19 cellular contexts compared by ENCODE assay signal in genomic region chr1:210477328-210477924, GRCh38.
A peak's percentile ranks its signal among the peaks of the same experiment; 100 is the strongest.
DNase-seq lines count a peak whose midpoint lies in the region; ATAC-seq and TF ChIP-seq lines count a peak whose summit lies in the region.
"Had no signal": no experiment of that assay in that cellular context is flagged by ENCODE, and none has a peak within 500 bp of the region (broad histone marks: within the 10 kb centered on the region; RNA-seq: fewer than 3 reads in every experiment).

No MANE protein-coding gene starts in this region.

- DNase-seq in DMS53 (lab: John Stamatoyannopoulos, UW) (peak; percentile 12), DMS53 treated with DMSO at 0.1 percent for 48 hours (lab: John Stamatoyannopoulos, UW; ENCODE audit: unreplicated experiment) (no peak), M059J (ENCODE audit: low read depth) (peak; percentile 65), WERI-Rb-1 (peak; percentile 40), osteocyte (ENCODE audit: extremely low spot score, unreplicated experiment) (no peak), nucleus accumbens (lab: John Stamatoyannopoulos, UW) (no peak), SIG-M5 (lab: John Stamatoyannopoulos, UW) (no peak)
- DNase-seq in activated T-cell treated with anti-CD3 and anti-CD28 coated beads, Interleukin-2, amount 50 U/mL, for 72 hours = no peak
- DNase-seq: 8988T; activated naive CD8-positive, alpha-beta T cell treated with anti-CD3 and anti-CD28 coated beads, Interleukin-2, amount 10 ng/mL, durations not matched to agents 7 days and 5 days; CD8-positive, alpha-beta memory T cell; esophagus squamous epithelium; HFFc6; NCI-H1436; NCI-H774 had no signal

- no peaks in the 10 kb centered on the region for H3K27me3 Mint-ChIP-seq in osteocyte (ENCODE audit: unreplicated experiment)
- no peaks in the 10 kb centered on the region for H3K27me3 Mint-ChIP-seq in activated T-cell treated with anti-CD3 and anti-CD28 coated beads, Interleukin-2, amount 50 U/mL, for 72 hours (ENCODE audit: low read depth)
- H3K27me3 Mint-ChIP-seq: CD8-positive, alpha-beta memory T cell had no signal

- peak; percentile 25; the same call in 1 of the 2 replicates for TF ChIP-seq CTCF in WERI-Rb-1 (IDR thresholded peaks at IDR 0.05; ENCODE audit: low read depth, low read length)
- no peak for TF ChIP-seq CTCF in osteocyte (IDR thresholded peaks at IDR 0.05)

- H3K36me3 ChIP-seq in WERI-Rb-1 = no peaks in the 10 kb centered on the region
- H3K36me3 ChIP-seq: esophagus squamous epithelium, neutrophil, suprapubic skin had no signal

- H3K27ac Mint-ChIP-seq in osteocyte (ENCODE audit: unreplicated experiment) = peak overlapping the region; percentile 43
- H3K27ac Mint-ChIP-seq in activated T-cell treated with anti-CD3 and anti-CD28 coated beads, Interleukin-2, amount 50 U/mL, for 72 hours = no peak overlapping the region
- H3K27ac Mint-ChIP-seq: activated naive CD8-positive, alpha-beta T cell treated with anti-CD3 and anti-CD28 coated beads, Interleukin-2, amount 10 ng/mL, durations not matched to agents 7 days and 5 days; CD8-positive, alpha-beta memory T cell; HFFc6; WTC11 had no signal

- peaks cover 15% of the 10 kb centered on the region for H3K4me1 Mint-ChIP-seq in osteocyte (ENCODE audit: unreplicated experiment)
- no peaks in the 10 kb centered on the region for H3K4me1 Mint-ChIP-seq in activated T-cell treated with anti-CD3 and anti-CD28 coated beads, Interleukin-2, amount 50 U/mL, for 72 hours (ENCODE audit: low read depth)
- H3K4me1 Mint-ChIP-seq: CD8-positive, alpha-beta memory T cell had no signal

- H3K27me3 ChIP-seq in WERI-Rb-1 (ENCODE audit: insufficient read depth, low read depth, severe bottlenecking) = no peaks in the 10 kb centered on the region
- H3K27me3 ChIP-seq: esophagus squamous epithelium, neutrophil, suprapubic skin had no signal

- H3K36me3 Mint-ChIP-seq in osteocyte (ENCODE audit: unreplicated experiment) = peaks cover 6% of the 10 kb centered on the region
- no peaks in the 10 kb centered on the region for H3K36me3 Mint-ChIP-seq in activated T-cell treated with anti-CD3 and anti-CD28 coated beads, Interleukin-2, amount 50 U/mL, for 72 hours (ENCODE audit: insufficient read depth in 2 of 2)
- H3K36me3 Mint-ChIP-seq: activated naive CD8-positive, alpha-beta T cell treated with anti-CD3 and anti-CD28 coated beads, Interleukin-2, amount 10 ng/mL, durations not matched to agents 7 days and 5 days; WTC11 had no signal

- no peak overlapping the region for H3K27ac ChIP-seq in WERI-Rb-1
- H3K27ac ChIP-seq: esophagus squamous epithelium, neutrophil, suprapubic skin had no signal

- H3K9me3 ChIP-seq in WERI-Rb-1 (ENCODE audit: severe bottlenecking) = no peaks in the 10 kb centered on the region
- H3K9me3 ChIP-seq: esophagus squamous epithelium, neutrophil, suprapubic skin had no signal

- ATAC-seq in activated T-cell treated with anti-CD3 and anti-CD28 coated beads, Interleukin-2, amount 50 U/mL, for 72 hours (replicated peaks in 1 of 2) = no peak
- ATAC-seq: WTC11 had no signal

- peaks cover 11% of the 10 kb centered on the region for H3K9me3 Mint-ChIP-seq in osteocyte (ENCODE audit: unreplicated experiment)
- H3K9me3 Mint-ChIP-seq in activated T-cell treated with anti-CD3 and anti-CD28 coated beads, Interleukin-2, amount 50 U/mL, for 72 hours = no peaks in the 10 kb centered on the region
- H3K9me3 Mint-ChIP-seq: CD8-positive, alpha-beta memory T cell; HFFc6; WTC11 had no signal

- H3K4me3 ChIP-seq in WERI-Rb-1 (ENCODE audit: low read depth, low read length) = no peak overlapping the region
- H3K4me3 ChIP-seq: esophagus squamous epithelium, smooth muscle cell, suprapubic skin had no signal

- H3K4me3 Mint-ChIP-seq in osteocyte (ENCODE audit: unreplicated experiment) = no peak overlapping the region
- H3K4me3 Mint-ChIP-seq in activated T-cell treated with anti-CD3 and anti-CD28 coated beads, Interleukin-2, amount 50 U/mL, for 72 hours = no peak overlapping the region
- H3K4me3 Mint-ChIP-seq: activated naive CD8-positive, alpha-beta T cell treated with anti-CD3 and anti-CD28 coated beads, Interleukin-2, amount 10 ng/mL, durations not matched to agents 7 days and 5 days; CD8-positive, alpha-beta memory T cell; HFFc6; WTC11 had no signal

Comparison
In these comparisons a context has a peak if more than half of its experiments do, and no peak if none do; other contexts are left out.
1. DNase-seq: peak in DMS53 (single experiment), M059J (single experiment) and WERI-Rb-1 (single experiment); none in DMS53 treated with DMSO at 0.1 percent for 48 hours (single experiment), osteocyte (single experiment), activated T-cell treated with anti-CD3 and anti-CD28 coated beads, Interleukin-2, amount 50 U/mL, for 72 hours (0 of 2), nucleus accumbens (0 of 56) and SIG-M5 (single experiment).